34 cellular contexts compared by ENCODE assay signal in the genomic region with DNA sequence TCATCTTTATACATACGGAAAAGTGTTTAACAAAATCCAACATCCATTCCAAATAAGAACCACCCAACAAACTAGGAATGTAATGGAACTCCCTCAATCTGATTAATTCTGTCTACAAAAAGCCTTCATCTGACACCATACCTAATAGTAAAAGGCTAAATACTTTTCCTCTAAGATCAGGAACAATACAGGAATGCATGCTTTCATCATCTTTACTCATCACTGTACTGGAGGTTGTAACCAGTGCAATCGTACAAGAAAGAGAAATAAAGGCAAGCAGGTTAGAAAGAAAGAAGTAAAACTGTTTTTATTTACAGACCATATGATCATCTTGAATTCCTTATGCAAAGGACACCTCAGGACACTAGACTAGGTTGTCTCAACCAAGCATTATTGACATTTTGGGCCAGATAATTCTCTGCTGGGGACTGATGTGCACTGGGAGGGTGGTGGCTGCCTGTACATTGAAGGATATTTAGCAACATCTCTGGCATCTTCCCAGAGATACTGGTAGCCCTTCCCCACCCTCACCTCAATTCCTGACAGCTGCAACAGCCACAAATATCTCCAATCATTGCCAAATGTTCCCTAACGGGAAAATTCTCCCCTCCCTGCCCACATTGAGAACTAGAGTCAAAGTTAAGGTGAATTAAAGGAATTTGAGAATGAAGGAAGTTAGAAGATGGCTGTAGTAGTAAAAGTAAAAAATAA. TPM values are rescaled to one million over a fixed set of nuclear protein-coding genes. Genes with fewer than 3 reads are reported as not detected.
DNase-seq lines count a peak whose midpoint lies in the region; ATAC-seq and TF ChIP-seq lines count a peak whose summit lies in the region.
"Had no signal": no experiment of that assay in that cellular context is flagged by ENCODE, and none has a peak within 500 bp of the region (broad histone marks: within the 10 kb centered on the region; RNA-seq: fewer than 3 reads in every experiment).

No MANE protein-coding gene starts in this region.

- no peaks in the 10 kb centered on the region for H3K9me3 ChIP-seq in RWPE2 (ENCODE audit: severe bottlenecking)
- H3K9me3 ChIP-seq: A549, SJSA1, upper lobe of left lung had no signal

- H3K27me3 ChIP-seq in RWPE2 (ENCODE audit: insufficient read depth, poor library complexity, severe bottlenecking) = no peaks in the 10 kb centered on the region
- no peaks in the 10 kb centered on the region for H3K27me3 ChIP-seq in dorsolateral prefrontal cortex
- H3K27me3 ChIP-seq: SJSA1, upper lobe of left lung had no signal

- H3K4me3 ChIP-seq in RWPE2 (ENCODE audit: severe bottlenecking) (no peak overlapping the region), choroid plexus epithelial cell (ENCODE audit: low read depth, low read length) (no peak overlapping the region), dorsolateral prefrontal cortex (no peak overlapping the region)
- H3K4me3 ChIP-seq: A549, SJSA1, skin epidermis, upper lobe of left lung had no signal

- intact Hi-C loops in dorsolateral prefrontal cortex (cut with DNase I) = no loop called here

- TF ChIP-seq CTCF in RWPE2 (IDR thresholded peaks at IDR 0.05; ENCODE audit: poor library complexity, severe bottlenecking) (no peak), choroid plexus epithelial cell (conservative IDR thresholded peaks at IDR 0.05; ENCODE audit: low read depth, low read length) (no peak), dorsolateral prefrontal cortex (IDR thresholded peaks at IDR 0.05 in 54 of 56, conservative IDR thresholded peaks at IDR 0.05 in 2 of 56; ENCODE audit: low read depth in 1 of 56, partially characterized antibody in 56 of 56) (no peak)

- no peak overlapping the region for H3K27ac ChIP-seq in RWPE2 (ENCODE audit: poor library complexity, severe bottlenecking)
- no peak overlapping the region for H3K27ac ChIP-seq in dorsolateral prefrontal cortex
- H3K27ac ChIP-seq: A549, SJSA1, skin epidermis, upper lobe of left lung had no signal

- peak; percentile 86 for ATAC-seq in RWPE2 (ENCODE audit: low read depth)
- no peak for ATAC-seq in HG03135 (IDR thresholded peaks at IDR 0.05; ENCODE audit: unreplicated experiment)
- ATAC-seq: A549; left lobe of liver; stimulated activated naive B cell treated with anti-CD40 and anti-IgM and Interleukin-4, amounts not matched to agents 10 μg/mL and 1 μg/mL and 100 μg/mL, for 72 hours had no signal

- no peaks in the 10 kb centered on the region for H3K36me3 ChIP-seq in RWPE2 (ENCODE audit: low read depth)
- H3K36me3 ChIP-seq: SJSA1, upper lobe of left lung had no signal

- H3K4me1 ChIP-seq in RWPE2 (ENCODE audit: insufficient read depth, poor library complexity, severe bottlenecking) = peaks cover 11% of the 10 kb centered on the region
- H3K4me1 ChIP-seq: A549, SJSA1, upper lobe of left lung had no signal

- DNase-seq in ELR (ENCODE audit: low read depth) = peak; percentile 27
- no peak for DNase-seq in RWPE2 (ENCODE audit: low spot score)
- DNase-seq in choroid plexus epithelial cell (ENCODE audit: low read depth) = peak; percentile 18
- peak; percentile 79 for DNase-seq in myocyte (ENCODE audit: low read depth)
- no peak for DNase-seq in NCI-H2029 treated with DMSO at 0.1 percent for 48 hours (lab: John Stamatoyannopoulos, UW)
- DNase-seq in dorsolateral prefrontal cortex = no peak
- no peak for DNase-seq in iPS-NIHi7 (ENCODE audit: extremely low spot score)
- DNase-seq: activated CD4-positive, alpha-beta T cell treated with anti-CD3 and anti-CD28 coated beads, Interleukin-2, amount 10 ng/mL, durations not matched to agents 7 days and 5 days; activated gamma-delta T cell treated with Interleukin-2 at 50 U/mL for 16 hours; activated T-cell treated with anti-CD3 and anti-CD28 coated beads, Interleukin-2, amount 50 U/mL, for 1 hour; AML-193; CD4-positive, alpha-beta T cell; H7; hypothalamus; immature natural killer cell; Kasumi-1; NCI-H1436 treated with DMSO at 0.1 percent for 48 hours; NCI-H2107; NCI-H446; NCI-H82; stimulated activated naive B cell treated with anti-CD40 and anti-IgM and Interleukin-4, amounts not matched to agents 10 μg/mL and 1 μg/mL and 100 μg/mL, for 72 hours; substantia nigra; T1000; upper lobe of left lung had no signal

RNA-seq across cellular contexts. Expression of gene INSL5, which starts 30.6 kb away (rescaled TPM):
- total RNA-seq in myocyte = not detected in 2 replicates
- polyA plus RNA-seq in myocyte (2012) = not detected
- total RNA-seq in dorsolateral prefrontal cortex = 1 to 10 TPM in 7 of 120 experiments, under 1 TPM in 9, not detected in 104; 0.76 to 1.7 (median 0.94) TPM
- total RNA-seq: activated CD4-positive, alpha-beta T cell treated with anti-CD3 and anti-CD28 coated beads, Interleukin-2, amount 10 ng/mL, durations not matched to agents 7 days and 5 days; CD4-positive, alpha-beta T cell; cerebellum; Daoy; glomerular endothelial cell; H7; left lobe of liver; osteocyte; SJSA1; upper lobe of left lung had no signal
- polyA plus RNA-seq: A549, immature natural killer cell, neural cell had no signal

Comparison
In these comparisons a context has a peak if more than half of its experiments do, and no peak if none do; other contexts are left out.
1. DNase-seq: peak in ELR (single experiment), choroid plexus epithelial cell (single experiment) and myocyte (single experiment); none in RWPE2 (single experiment), NCI-H2029 treated with DMSO at 0.1 percent for 48 hours (single experiment), dorsolateral prefrontal cortex (0 of 10) and iPS-NIHi7 (single experiment).